24 cellular contexts compared by ENCODE assay signal in the genomic region with DNA sequence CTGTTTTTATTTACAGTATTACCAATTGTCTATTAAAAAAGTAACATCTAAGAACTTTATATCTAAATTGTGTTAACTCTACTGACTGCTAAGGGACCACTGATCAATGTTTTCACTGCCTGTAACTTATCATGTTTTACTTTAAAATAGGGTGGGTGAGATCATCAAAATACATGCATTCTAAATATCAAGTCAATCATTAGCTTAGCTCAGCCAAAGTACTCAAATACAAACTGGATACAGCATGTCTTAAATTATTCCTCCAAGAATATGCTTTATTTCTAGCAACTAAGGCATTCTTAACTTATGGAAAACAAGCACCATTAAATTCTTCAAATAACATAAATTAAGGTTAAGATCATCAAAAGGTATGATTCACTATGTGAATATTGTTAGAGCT.
"Had no signal": no experiment of that assay in that cellular context is flagged by ENCODE, and none has a peak within 500 bp of the region (broad histone marks: within the 10 kb centered on the region; RNA-seq: fewer than 3 reads in every experiment).

No MANE protein-coding gene starts in this region.

- ATAC-seq: gastrocnemius medialis; heart left ventricle; left colon; left ventricle myocardium superior; lower lobe of right lung; naive thymus-derived CD8-positive, alpha-beta T cell; sciatic nerve had no signal

- H3K36me3 Mint-ChIP-seq: naive thymus-derived CD8-positive, alpha-beta T cell had no signal

- H3K4me3 Mint-ChIP-seq: naive thymus-derived CD8-positive, alpha-beta T cell had no signal

- FAIRE-seq: islet of Langerhans had no signal

- H3K27me3 ChIP-seq: dorsolateral prefrontal cortex, gastrocnemius medialis, heart left ventricle, ovary, right atrium auricular region, stomach, thyroid gland, vagina had no signal

- H3K9me3 ChIP-seq: gastrocnemius medialis, lower lobe of right lung, ovary, right atrium auricular region, stomach, thyroid gland, vagina had no signal

- H3K27ac ChIP-seq: dorsolateral prefrontal cortex, gastrocnemius medialis, heart left ventricle, lower lobe of right lung, ovary, right atrium auricular region, stomach, thyroid gland, vagina had no signal

- H3K4me1 Mint-ChIP-seq: naive thymus-derived CD8-positive, alpha-beta T cell had no signal

- H3K27me3 Mint-ChIP-seq: naive thymus-derived CD8-positive, alpha-beta T cell had no signal

- DNase-seq: dorsolateral prefrontal cortex; effector CD4-positive, alpha-beta T cell; gastrocnemius medialis; heart left ventricle; hippocampal formation; left colon; left ventricle myocardium superior; lower lobe of right lung; naive thymus-derived CD8-positive, alpha-beta T cell; occipital lobe; ovary; stimulated activated CD4-positive, alpha-beta T cell treated with anti-CD3 and anti-CD28 coated beads, Interleukin-12 subunit alpha, Interleukin-12 subunit beta, amount 100 ng/mL, for 4 hours; stimulated activated CD4-positive, alpha-beta T cell treated with anti-CD3 and anti-CD28 coated beads, Interleukin-1b, Interleukin-23, amount 100 ng/mL, for 48 hours; stimulated activated CD4-positive, alpha-beta T cell treated with anti-CD3 and anti-CD28 coated beads, Interleukin-4, amount 100 ng/mL, for 1 hour; stimulated activated CD8-positive, alpha-beta memory T cell treated with anti-CD3 and anti-CD28 coated beads, Interleukin-4, amount 100 ng/mL, for 48 hours; stimulated activated naive CD4-positive, alpha-beta T cell treated with Interleukin-2 at 50 U/mL for 16 hours; stomach; thyroid gland; trophoblast cell had no signal

- H3K4me1 ChIP-seq: gastrocnemius medialis, heart left ventricle, lower lobe of right lung, right atrium auricular region, thyroid gland, vagina had no signal

- H3K4me2 ChIP-seq: smooth muscle cell had no signal

- H3K4me3 ChIP-seq: gastrocnemius medialis, heart left ventricle, lower lobe of right lung, ovary, right atrium auricular region, smooth muscle cell, stomach, thyroid gland, vagina had no signal

- H3K36me3 ChIP-seq: gastrocnemius medialis, heart left ventricle, lower lobe of right lung, ovary, right atrium auricular region, stomach, thyroid gland, vagina had no signal

- H3K27ac Mint-ChIP-seq: naive thymus-derived CD8-positive, alpha-beta T cell had no signal
